1 cellular context compared by ENCODE assay signal in the genomic region with DNA sequence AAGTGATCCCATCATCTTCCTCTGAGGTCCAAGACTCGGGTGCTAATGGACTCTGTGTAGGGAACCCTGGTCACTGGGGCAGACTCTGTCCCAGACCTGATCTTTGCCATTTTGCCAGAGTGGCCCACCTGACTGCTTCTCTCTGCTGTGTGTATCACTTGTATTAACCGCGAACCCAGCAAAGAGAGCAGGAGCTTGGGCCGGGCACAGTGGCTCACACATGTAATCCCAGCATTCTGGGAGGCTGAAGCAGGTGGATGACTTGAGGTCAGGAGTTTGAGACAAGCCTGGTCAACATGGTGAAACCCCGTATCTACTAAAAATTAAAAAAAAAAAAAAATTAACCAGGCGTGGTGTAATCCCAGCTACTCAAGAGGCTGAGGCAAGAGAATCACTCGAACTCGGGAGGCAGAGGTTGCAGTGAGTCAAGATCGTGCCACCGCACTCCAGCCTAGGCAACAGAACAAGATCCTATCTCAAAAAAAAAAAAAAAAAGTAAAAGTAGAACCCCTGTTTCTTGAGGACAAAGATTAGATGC.
TF ChIP-seq lines count a peak whose summit lies in the region.

No MANE protein-coding gene starts in this region.

TF ChIP-seq in GM12878, 131 proteins besides CTCF, POLR2A, EP300 and RAD21:
- TF ChIP-seq, protein P1, sequence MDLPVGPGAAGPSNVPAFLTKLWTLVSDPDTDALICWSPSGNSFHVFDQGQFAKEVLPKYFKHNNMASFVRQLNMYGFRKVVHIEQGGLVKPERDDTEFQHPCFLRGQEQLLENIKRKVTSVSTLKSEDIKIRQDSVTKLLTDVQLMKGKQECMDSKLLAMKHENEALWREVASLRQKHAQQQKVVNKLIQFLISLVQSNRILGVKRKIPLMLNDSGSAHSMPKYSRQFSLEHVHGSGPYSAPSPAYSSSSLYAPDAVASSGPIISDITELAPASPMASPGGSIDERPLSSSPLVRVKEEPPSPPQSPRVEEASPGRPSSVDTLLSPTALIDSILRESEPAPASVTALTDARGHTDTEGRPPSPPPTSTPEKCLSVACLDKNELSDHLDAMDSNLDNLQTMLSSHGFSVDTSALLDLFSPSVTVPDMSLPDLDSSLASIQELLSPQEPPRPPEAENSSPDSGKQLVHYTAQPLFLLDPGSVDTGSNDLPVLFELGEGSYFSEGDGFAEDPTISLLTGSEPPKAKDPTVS (IDR thresholded peaks at IDR 0.05; ENCODE audit: low read depth, low read length): no peak
- TF ChIP-seq LARP7 (IDR thresholded peaks at IDR 0.05) (0 out of 2 replicates have a peak, but pooled peaks have one; percentile 28), RBBP5 (conservative IDR thresholded peaks at IDR 0.05) (no peak), SMAD5 (IDR thresholded peaks at IDR 0.05; ENCODE audit: low read depth) (peak; percentile 35; the same call in 1 of the 2 replicates), FOS (IDR thresholded peaks at IDR 0.05; ENCODE audit: borderline replicate concordance, extremely low read depth, insufficient read length) (no peak), JUNB (IDR thresholded peaks at IDR 0.05) (no peak), ZNF384 (IDR thresholded peaks at IDR 0.05; ENCODE audit: borderline replicate concordance, low read depth, low read length) (no peak), SMAD1 (IDR thresholded peaks at IDR 0.05; ENCODE audit: low read depth, partially characterized antibody) (peak; percentile 16), MTA2 (IDR thresholded peaks at IDR 0.05; ENCODE audit: low read depth) (no peak), ESRRA (IDR thresholded peaks at IDR 0.05; ENCODE audit: low read length) (no peak), NFXL1 (IDR thresholded peaks at IDR 0.05; ENCODE audit: borderline replicate concordance) (no peak), ZZZ3 (IDR thresholded peaks at IDR 0.05; ENCODE audit: control insufficient read depth, insufficient read length, low read depth) (no peak)
- TF ChIP-seq, protein P2, sequence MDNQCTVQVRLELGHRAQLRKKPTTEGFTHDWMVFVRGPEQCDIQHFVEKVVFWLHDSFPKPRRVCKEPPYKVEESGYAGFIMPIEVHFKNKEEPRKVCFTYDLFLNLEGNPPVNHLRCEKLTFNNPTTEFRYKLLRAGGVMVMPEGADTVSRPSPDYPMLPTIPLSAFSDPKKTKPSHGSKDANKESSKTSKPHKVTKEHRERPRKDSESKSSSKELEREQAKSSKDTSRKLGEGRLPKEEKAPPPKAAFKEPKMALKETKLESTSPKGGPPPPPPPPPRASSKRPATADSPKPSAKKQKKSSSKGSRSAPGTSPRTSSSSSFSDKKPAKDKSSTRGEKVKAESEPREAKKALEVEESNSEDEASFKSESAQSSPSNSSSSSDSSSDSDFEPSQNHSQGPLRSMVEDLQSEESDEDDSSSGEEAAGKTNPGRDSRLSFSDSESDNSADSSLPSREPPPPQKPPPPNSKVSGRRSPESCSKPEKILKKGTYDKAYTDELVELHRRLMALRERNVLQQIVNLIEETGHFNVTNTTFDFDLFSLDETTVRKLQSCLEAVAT (IDR thresholded peaks at IDR 0.05): peak; percentile 93
- TF ChIP-seq, protein P3, sequence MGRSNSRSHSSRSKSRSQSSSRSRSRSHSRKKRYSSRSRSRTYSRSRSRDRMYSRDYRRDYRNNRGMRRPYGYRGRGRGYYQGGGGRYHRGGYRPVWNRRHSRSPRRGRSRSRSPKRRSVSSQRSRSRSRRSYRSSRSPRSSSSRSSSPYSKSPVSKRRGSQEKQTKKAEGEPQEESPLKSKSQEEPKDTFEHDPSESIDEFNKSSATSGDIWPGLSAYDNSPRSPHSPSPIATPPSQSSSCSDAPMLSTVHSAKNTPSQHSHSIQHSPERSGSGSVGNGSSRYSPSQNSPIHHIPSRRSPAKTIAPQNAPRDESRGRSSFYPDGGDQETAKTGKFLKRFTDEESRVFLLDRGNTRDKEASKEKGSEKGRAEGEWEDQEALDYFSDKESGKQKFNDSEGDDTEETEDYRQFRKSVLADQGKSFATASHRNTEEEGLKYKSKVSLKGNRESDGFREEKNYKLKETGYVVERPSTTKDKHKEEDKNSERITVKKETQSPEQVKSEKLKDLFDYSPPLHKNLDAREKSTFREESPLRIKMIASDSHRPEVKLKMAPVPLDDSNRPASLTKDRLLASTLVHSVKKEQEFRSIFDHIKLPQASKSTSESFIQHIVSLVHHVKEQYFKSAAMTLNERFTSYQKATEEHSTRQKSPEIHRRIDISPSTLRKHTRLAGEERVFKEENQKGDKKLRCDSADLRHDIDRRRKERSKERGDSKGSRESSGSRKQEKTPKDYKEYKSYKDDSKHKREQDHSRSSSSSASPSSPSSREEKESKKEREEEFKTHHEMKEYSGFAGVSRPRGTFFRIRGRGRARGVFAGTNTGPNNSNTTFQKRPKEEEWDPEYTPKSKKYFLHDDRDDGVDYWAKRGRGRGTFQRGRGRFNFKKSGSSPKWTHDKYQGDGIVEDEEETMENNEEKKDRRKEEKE (IDR thresholded peaks at IDR 0.05): no peak
- TF ChIP-seq, protein P4, sequence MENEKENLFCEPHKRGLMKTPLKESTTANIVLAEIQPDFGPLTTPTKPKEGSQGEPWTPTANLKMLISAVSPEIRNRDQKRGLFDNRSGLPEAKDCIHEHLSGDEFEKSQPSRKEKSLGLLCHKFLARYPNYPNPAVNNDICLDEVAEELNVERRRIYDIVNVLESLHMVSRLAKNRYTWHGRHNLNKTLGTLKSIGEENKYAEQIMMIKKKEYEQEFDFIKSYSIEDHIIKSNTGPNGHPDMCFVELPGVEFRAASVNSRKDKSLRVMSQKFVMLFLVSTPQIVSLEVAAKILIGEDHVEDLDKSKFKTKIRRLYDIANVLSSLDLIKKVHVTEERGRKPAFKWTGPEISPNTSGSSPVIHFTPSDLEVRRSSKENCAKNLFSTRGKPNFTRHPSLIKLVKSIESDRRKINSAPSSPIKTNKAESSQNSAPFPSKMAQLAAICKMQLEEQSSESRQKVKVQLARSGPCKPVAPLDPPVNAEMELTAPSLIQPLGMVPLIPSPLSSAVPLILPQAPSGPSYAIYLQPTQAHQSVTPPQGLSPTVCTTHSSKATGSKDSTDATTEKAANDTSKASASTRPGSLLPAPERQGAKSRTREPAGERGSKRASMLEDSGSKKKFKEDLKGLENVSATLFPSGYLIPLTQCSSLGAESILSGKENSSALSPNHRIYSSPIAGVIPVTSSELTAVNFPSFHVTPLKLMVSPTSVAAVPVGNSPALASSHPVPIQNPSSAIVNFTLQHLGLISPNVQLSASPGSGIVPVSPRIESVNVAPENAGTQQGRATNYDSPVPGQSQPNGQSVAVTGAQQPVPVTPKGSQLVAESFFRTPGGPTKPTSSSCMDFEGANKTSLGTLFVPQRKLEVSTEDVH (IDR thresholded peaks at IDR 0.05; ENCODE audit: low read depth, partially characterized antibody): no peak
TF ChIP-seq in GM12878: peak in this region for 4.
